Comparison of ENCODE assay signal across 1 cellular context in the genomic region with DNA sequence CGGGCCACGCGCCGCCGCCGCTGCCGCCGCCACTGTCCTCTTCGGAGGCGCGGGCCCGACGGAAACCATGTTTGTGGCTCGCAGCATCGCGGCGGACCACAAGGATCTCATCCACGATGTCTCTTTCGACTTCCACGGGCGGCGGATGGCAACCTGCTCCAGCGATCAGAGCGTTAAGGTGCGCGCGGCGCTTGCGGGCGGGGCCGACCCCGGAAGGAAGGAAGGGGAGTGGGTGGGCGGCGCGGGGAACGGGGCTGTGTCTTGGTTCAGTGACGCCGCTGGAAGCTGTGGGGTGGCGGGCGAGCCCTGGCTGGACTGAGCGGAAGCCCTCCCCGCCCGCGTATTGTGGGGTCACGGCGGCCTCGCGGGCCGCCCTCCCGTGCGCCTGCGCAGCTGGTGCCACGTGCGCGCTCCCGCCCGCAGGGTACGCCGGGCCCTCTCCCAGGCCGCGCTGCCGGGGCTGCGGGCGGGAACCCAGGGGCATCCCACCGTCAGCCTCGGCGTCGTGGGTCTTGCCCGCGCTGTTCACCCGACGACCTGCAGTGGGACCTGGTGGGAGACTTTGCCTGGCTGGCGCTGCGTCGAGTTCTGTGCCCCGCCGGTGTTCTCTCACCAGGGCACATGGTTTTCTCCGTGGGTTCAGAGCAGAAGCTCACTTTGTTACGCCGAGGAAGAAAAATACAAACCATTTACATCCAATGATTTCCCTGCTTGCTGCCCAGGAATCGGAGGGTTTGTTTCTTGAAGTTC.
TF ChIP-seq lines count a peak whose summit lies in the region.

No MANE protein-coding gene starts in this region.

TF ChIP-seq in SK-N-SH, 30 proteins besides CTCF, POLR2A, EP300 and RAD21 (continued from another document):
- TF ChIP-seq REST (IDR thresholded peaks at IDR 0.05; ENCODE audit: low read depth, low read length) (0 out of 2 replicates have a peak, but pooled peaks have one; percentile 2), MXI1 (IDR thresholded peaks at IDR 0.05; ENCODE audit: low read depth, low read length) (peak; percentile 74), RCOR1 (IDR thresholded peaks at IDR 0.05; ENCODE audit: low read length) (no peak), GABPA (IDR thresholded peaks at IDR 0.05; ENCODE audit: low read depth) (peak; percentile 73)
- TF ChIP-seq, protein P1, sequence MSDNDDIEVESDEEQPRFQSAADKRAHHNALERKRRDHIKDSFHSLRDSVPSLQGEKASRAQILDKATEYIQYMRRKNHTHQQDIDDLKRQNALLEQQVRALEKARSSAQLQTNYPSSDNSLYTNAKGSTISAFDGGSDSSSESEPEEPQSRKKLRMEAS (IDR thresholded peaks at IDR 0.05; ENCODE audit: low read depth): peak; percentile 96
- TF ChIP-seq, protein P2, sequence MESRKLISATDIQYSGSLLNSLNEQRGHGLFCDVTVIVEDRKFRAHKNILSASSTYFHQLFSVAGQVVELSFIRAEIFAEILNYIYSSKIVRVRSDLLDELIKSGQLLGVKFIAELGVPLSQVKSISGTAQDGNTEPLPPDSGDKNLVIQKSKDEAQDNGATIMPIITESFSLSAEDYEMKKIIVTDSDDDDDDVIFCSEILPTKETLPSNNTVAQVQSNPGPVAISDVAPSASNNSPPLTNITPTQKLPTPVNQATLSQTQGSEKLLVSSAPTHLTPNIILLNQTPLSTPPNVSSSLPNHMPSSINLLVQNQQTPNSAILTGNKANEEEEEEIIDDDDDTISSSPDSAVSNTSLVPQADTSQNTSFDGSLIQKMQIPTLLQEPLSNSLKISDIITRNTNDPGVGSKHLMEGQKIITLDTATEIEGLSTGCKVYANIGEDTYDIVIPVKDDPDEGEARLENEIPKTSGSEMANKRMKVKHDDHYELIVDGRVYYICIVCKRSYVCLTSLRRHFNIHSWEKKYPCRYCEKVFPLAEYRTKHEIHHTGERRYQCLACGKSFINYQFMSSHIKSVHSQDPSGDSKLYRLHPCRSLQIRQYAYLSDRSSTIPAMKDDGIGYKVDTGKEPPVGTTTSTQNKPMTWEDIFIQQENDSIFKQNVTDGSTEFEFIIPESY (IDR thresholded peaks at IDR 0.05; ENCODE audit: borderline replicate concordance, low read depth): no peak
- TF ChIP-seq, protein P3, sequence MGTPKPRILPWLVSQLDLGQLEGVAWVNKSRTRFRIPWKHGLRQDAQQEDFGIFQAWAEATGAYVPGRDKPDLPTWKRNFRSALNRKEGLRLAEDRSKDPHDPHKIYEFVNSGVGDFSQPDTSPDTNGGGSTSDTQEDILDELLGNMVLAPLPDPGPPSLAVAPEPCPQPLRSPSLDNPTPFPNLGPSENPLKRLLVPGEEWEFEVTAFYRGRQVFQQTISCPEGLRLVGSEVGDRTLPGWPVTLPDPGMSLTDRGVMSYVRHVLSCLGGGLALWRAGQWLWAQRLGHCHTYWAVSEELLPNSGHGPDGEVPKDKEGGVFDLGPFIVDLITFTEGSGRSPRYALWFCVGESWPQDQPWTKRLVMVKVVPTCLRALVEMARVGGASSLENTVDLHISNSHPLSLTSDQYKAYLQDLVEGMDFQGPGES (IDR thresholded peaks at IDR 0.05; ENCODE audit: low read depth, low read length): no peak
- TF ChIP-seq, protein P4, sequence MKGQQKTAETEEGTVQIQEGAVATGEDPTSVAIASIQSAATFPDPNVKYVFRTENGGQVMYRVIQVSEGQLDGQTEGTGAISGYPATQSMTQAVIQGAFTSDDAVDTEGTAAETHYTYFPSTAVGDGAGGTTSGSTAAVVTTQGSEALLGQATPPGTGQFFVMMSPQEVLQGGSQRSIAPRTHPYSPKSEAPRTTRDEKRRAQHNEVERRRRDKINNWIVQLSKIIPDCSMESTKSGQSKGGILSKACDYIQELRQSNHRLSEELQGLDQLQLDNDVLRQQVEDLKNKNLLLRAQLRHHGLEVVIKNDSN (IDR thresholded peaks at IDR 0.05; ENCODE audit: borderline replicate concordance, low read depth): peak; percentile 77
- TF ChIP-seq, protein P5, sequence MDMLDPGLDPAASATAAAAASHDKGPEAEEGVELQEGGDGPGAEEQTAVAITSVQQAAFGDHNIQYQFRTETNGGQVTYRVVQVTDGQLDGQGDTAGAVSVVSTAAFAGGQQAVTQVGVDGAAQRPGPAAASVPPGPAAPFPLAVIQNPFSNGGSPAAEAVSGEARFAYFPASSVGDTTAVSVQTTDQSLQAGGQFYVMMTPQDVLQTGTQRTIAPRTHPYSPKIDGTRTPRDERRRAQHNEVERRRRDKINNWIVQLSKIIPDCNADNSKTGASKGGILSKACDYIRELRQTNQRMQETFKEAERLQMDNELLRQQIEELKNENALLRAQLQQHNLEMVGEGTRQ (IDR thresholded peaks at IDR 0.05; ENCODE audit: borderline replicate concordance, low read depth, low read length): peak; percentile 44
